ENCODE assay signal across 1 cellular context in genomic region chr16:56038564-56039098, GRCh38.
TF ChIP-seq lines count a peak whose summit lies in the region.

No MANE protein-coding gene starts in this region.

TF ChIP-seq in K562, 482 proteins besides CTCF, POLR2A, EP300 and RAD21 (continued from another document):
- TF ChIP-seq GMEB1 (CRISPR knock-in tag; IDR thresholded peaks at IDR 0.05), result no peak
- no peak for TF ChIP-seq KDM5B (IDR thresholded peaks at IDR 0.05; ENCODE audit: insufficient replicate concordance, low read depth, low read length)
- TF ChIP-seq POLR2AphosphoS5 (IDR thresholded peaks at IDR 0.05; ENCODE audit: control insufficient read depth, insufficient read depth, low read depth, low read length), result no peak
- peak; percentile 68; the same call in 1 of the 2 replicates for TF ChIP-seq CBFA2T3 (IDR thresholded peaks at IDR 0.05)
- TF ChIP-seq PTRF (tag; IDR thresholded peaks at IDR 0.05), result no peak
- no peak for TF ChIP-seq ZNF668 (CRISPR knock-in tag; IDR thresholded peaks at IDR 0.05)
- peak; percentile 30; the same call in 1 of the 2 replicates for TF ChIP-seq ARID1B (IDR thresholded peaks at IDR 0.05)
- 0 out of 2 replicates have a peak, but pooled peaks have one; percentile 14 for TF ChIP-seq VEZF1 (CRISPR knock-in tag; IDR thresholded peaks at IDR 0.05)
- no peak for TF ChIP-seq ZBTB9 (CRISPR knock-in tag; IDR thresholded peaks at IDR 0.05)
- peak; percentile 72; the same call in 1 of the 2 replicates for TF ChIP-seq KLF16 (IDR thresholded peaks at IDR 0.05)
- TF ChIP-seq NCOR1 (IDR thresholded peaks at IDR 0.05), result peak; percentile 46
- no peak for TF ChIP-seq ZNF551 (CRISPR knock-in tag; IDR thresholded peaks at IDR 0.05)
- TF ChIP-seq REST (CRISPR knock-in tag; IDR thresholded peaks at IDR 0.05; ENCODE audit: low read depth), result no peak
- TF ChIP-seq BCLAF1 (IDR thresholded peaks at IDR 0.05; ENCODE audit: borderline replicate concordance in 1 of 2, control insufficient read depth in 1 of 2, low read depth in 2 of 2, low read length in 1 of 2), result no peak
- no peak for TF ChIP-seq SMARCE1 (IDR thresholded peaks at IDR 0.05)
